ENCODE assay signal across 29 cellular contexts in genomic region chr13:100146534-100146933, GRCh38.
"Had no signal": no experiment of that assay in that cellular context is flagged by ENCODE, and none has a peak within 500 bp of the region (broad histone marks: within the 10 kb centered on the region; RNA-seq: fewer than 3 reads in every experiment).

No MANE protein-coding gene starts in this region.

- H3K27me3 ChIP-seq: stomach, suprapubic skin, testis, thyroid gland, tibial artery, tibial nerve, transverse colon, upper lobe of right lung, uterus, vagina had no signal

- H3K27ac ChIP-seq: stomach, suprapubic skin, testis, thoracic aorta, thyroid gland, tibial artery, tibial nerve, transverse colon, upper lobe of right lung, uterus, vagina had no signal

- H3K4me3 Mint-ChIP-seq: stimulated activated effector memory CD8-positive, alpha-beta T cell treated with anti-CD3 and anti-CD28 coated beads, Interleukin-12 subunit alpha, Interleukin-12 subunit beta, amount 100 ng/mL, for 72 hours; stimulated activated memory B cell treated with anti-CD40 and anti-IgM and Interleukin-4, amounts not matched to agents 10 μg/mL and 1 μg/mL and 100 μg/mL, for 72 hours; stimulated activated naive B cell treated with anti-CD40 and anti-IgM and Interleukin-4, amounts not matched to agents 10 μg/mL and 1 μg/mL and 100 μg/mL, for 72 hours; stimulated activated naive CD8-positive, alpha-beta T cell treated with anti-CD3 and anti-CD28 coated beads, Interleukin-15, amount 100 ng/mL, for 72 hours; stimulated activated naive CD8-positive, alpha-beta T cell treated with anti-CD3 and anti-CD28 coated beads, Interleukin-15, Interleukin-2, amounts not matched to agents 100 ng/mL and 50 ng/mL, for 24 hours; type B pancreatic cell had no signal

- H3K36me3 ChIP-seq: thoracic aorta, thyroid gland, uterus had no signal

- H3K9me3 Mint-ChIP-seq: stimulated activated effector memory CD8-positive, alpha-beta T cell treated with anti-CD3 and anti-CD28 coated beads, Interleukin-12 subunit alpha, Interleukin-12 subunit beta, amount 100 ng/mL, for 72 hours; stimulated activated memory B cell treated with anti-CD40 and anti-IgM and Interleukin-4, amounts not matched to agents 10 μg/mL and 1 μg/mL and 100 μg/mL, for 72 hours had no signal

- H3K9me3 ChIP-seq: suprapubic skin, testis, thoracic aorta, thyroid gland, tibial artery, upper lobe of right lung, uterus, vagina had no signal

- H3K4me1 ChIP-seq: stomach, suprapubic skin, testis, thyroid gland, tibial artery, tibial nerve, upper lobe of right lung, uterus, vagina had no signal

- H3K27ac Mint-ChIP-seq: stimulated activated effector memory CD8-positive, alpha-beta T cell treated with anti-CD3 and anti-CD28 coated beads, Interleukin-12 subunit alpha, Interleukin-12 subunit beta, amount 100 ng/mL, for 72 hours; stimulated activated memory B cell treated with anti-CD40 and anti-IgM and Interleukin-4, amounts not matched to agents 10 μg/mL and 1 μg/mL and 100 μg/mL, for 72 hours; stimulated activated naive B cell treated with anti-CD40 and anti-IgM and Interleukin-4, amounts not matched to agents 10 μg/mL and 1 μg/mL and 100 μg/mL, for 72 hours; stimulated activated naive CD8-positive, alpha-beta T cell treated with anti-CD3 and anti-CD28 coated beads, Interleukin-15, amount 100 ng/mL, for 72 hours; stimulated activated naive CD8-positive, alpha-beta T cell treated with anti-CD3 and anti-CD28 coated beads, Interleukin-15, Interleukin-2, amounts not matched to agents 100 ng/mL and 50 ng/mL, for 24 hours; type B pancreatic cell had no signal

- DNase-seq: stimulated activated CD4-positive, alpha-beta T cell treated with anti-CD3 and anti-CD28 coated beads, Interleukin-2, amount 100 ng/mL, for 24 hours; stimulated activated CD4-positive, alpha-beta T cell treated with anti-CD3 and anti-CD28 coated beads, Interleukin-2, amount 100 ng/mL, for 48 hours; stimulated activated CD4-positive, alpha-beta T cell treated with anti-CD3 and anti-CD28 coated beads, Interleukin-4, amount 100 ng/mL, for 1 hour; stimulated activated CD4-positive, alpha-beta T cell treated with anti-CD3 and anti-CD28 coated beads, Interleukin-4, amount 100 ng/mL, for 24 hours; stimulated activated CD4-positive, alpha-beta T cell treated with anti-CD3 and anti-CD28 coated beads, Interleukin-4, amount 100 ng/mL, for 4 hours; stimulated activated CD8-positive, alpha-beta memory T cell treated with anti-CD3 and anti-CD28 coated beads, Interleukin-4, amount 100 ng/mL, for 48 hours; stimulated activated naive B cell treated with anti-CD40 and anti-IgM and Interleukin-4, amounts not matched to agents 10 μg/mL and 1 μg/mL and 100 μg/mL, for 72 hours; stimulated activated naive CD4-positive, alpha-beta T cell; stimulated activated naive CD4-positive, alpha-beta T cell treated with Interleukin-2 at 50 U/mL for 16 hours; stimulated activated naive CD8-positive, alpha-beta T cell treated with anti-CD3 and anti-CD28 coated beads, Interleukin-15, amount 100 ng/mL, for 72 hours; stimulated activated naive CD8-positive, alpha-beta T cell treated with anti-CD3 and anti-CD28 coated beads, Interleukin-15, Interleukin-2, amounts not matched to agents 100 U/mL and 50 U/mL, for 24 hours; stomach; substantia nigra; testis; thyroid gland; tibial artery; transverse colon; trophoblast cell; upper lobe of right lung; uterus had no signal

- H3K27me3 Mint-ChIP-seq: stimulated activated memory B cell treated with anti-CD40 and anti-IgM and Interleukin-4, amounts not matched to agents 10 μg/mL and 1 μg/mL and 100 μg/mL, for 72 hours; stimulated activated naive B cell treated with anti-CD40 and anti-IgM and Interleukin-4, amounts not matched to agents 10 μg/mL and 1 μg/mL and 100 μg/mL, for 72 hours; stimulated activated naive CD8-positive, alpha-beta T cell treated with anti-CD3 and anti-CD28 coated beads, Interleukin-15, amount 100 ng/mL, for 72 hours; stimulated activated naive CD8-positive, alpha-beta T cell treated with anti-CD3 and anti-CD28 coated beads, Interleukin-15, Interleukin-2, amounts not matched to agents 100 ng/mL and 50 ng/mL, for 24 hours; type B pancreatic cell had no signal

- FAIRE-seq: urothelium cell line had no signal

- ATAC-seq: stimulated activated effector memory CD8-positive, alpha-beta T cell treated with anti-CD3 and anti-CD28 coated beads, Interleukin-12 subunit alpha, Interleukin-12 subunit beta, amount 100 ng/mL, for 72 hours; stimulated activated memory B cell treated with anti-CD40 and anti-IgM and Interleukin-4, amounts not matched to agents 10 μg/mL and 1 μg/mL and 100 μg/mL, for 72 hours; stimulated activated naive B cell treated with anti-CD40 and anti-IgM and Interleukin-4, amounts not matched to agents 10 μg/mL and 1 μg/mL and 100 μg/mL, for 72 hours; stimulated activated naive CD8-positive, alpha-beta T cell treated with anti-CD3 and anti-CD28 coated beads, Interleukin-15, amount 100 ng/mL, for 72 hours; stimulated activated naive CD8-positive, alpha-beta T cell treated with anti-CD3 and anti-CD28 coated beads, Interleukin-15, Interleukin-2, amounts not matched to agents 100 U/mL and 50 U/mL, for 24 hours; upper lobe of right lung had no signal

- H3K4me3 ChIP-seq: stomach, suprapubic skin, testis, thoracic aorta, thyroid gland, tibial artery, tibial nerve, transverse colon, upper lobe of right lung, uterus, vagina had no signal

- H3K4me1 Mint-ChIP-seq: stimulated activated effector memory CD8-positive, alpha-beta T cell treated with anti-CD3 and anti-CD28 coated beads, Interleukin-12 subunit alpha, Interleukin-12 subunit beta, amount 100 ng/mL, for 72 hours; stimulated activated memory B cell treated with anti-CD40 and anti-IgM and Interleukin-4, amounts not matched to agents 10 μg/mL and 1 μg/mL and 100 μg/mL, for 72 hours; stimulated activated naive B cell treated with anti-CD40 and anti-IgM and Interleukin-4, amounts not matched to agents 10 μg/mL and 1 μg/mL and 100 μg/mL, for 72 hours; stimulated activated naive CD8-positive, alpha-beta T cell treated with anti-CD3 and anti-CD28 coated beads, Interleukin-15, amount 100 ng/mL, for 72 hours had no signal
